16 cellular contexts compared by ENCODE assay signal in the genomic region with DNA sequence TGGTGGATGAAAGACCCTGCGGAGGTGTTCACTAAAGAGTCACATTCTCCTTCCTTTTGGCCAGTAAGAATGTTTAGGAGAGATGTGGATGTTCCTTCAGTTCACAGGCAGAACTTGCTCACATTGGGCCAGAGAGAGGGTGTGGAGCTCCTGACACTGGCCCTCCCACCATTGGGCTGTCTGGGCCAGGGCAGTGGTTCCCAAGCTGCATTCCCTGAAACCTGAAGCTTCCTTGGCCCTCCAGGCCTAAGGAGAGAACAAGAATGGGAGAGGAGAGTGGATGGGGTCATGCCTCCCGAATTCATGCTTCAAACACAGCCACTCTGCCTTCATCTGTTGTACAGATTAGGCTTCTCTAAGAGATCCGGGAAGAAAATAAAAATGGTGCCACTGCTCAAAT.
DNase-seq lines count a peak whose midpoint lies in the region; ATAC-seq and TF ChIP-seq lines count a peak whose summit lies in the region.
"Had no signal": no experiment of that assay in that cellular context is flagged by ENCODE, and none has a peak within 500 bp of the region (broad histone marks: within the 10 kb centered on the region; RNA-seq: fewer than 3 reads in every experiment).

No MANE protein-coding gene starts in this region.

- peaks cover 44% of the 10 kb centered on the region for H3K4me1 ChIP-seq in RWPE2 (ENCODE audit: insufficient read depth, poor library complexity, severe bottlenecking)
- H3K4me1 ChIP-seq in osteoblast (ENCODE audit: insufficient read depth, low read length): peaks cover 49% of the 10 kb centered on the region

- ATAC-seq in RWPE2 (ENCODE audit: low read depth): no peak

- no peaks in the 10 kb centered on the region for H3K9me3 ChIP-seq in AG04450 (ENCODE audit: control insufficient read depth, insufficient read depth, low read length)
- no peaks in the 10 kb centered on the region for H3K9me3 ChIP-seq in RWPE2 (ENCODE audit: severe bottlenecking)
- no peaks in the 10 kb centered on the region for H3K9me3 ChIP-seq in osteoblast (ENCODE audit: low read depth, low read length)

- intact Hi-C loops in posterior vena cava (cut with DNase I): no loop called here

- H3K4me3 ChIP-seq in AG04450 (ENCODE audit: low read depth, low read length): no peak overlapping the region
- H3K4me3 ChIP-seq in RWPE2 (ENCODE audit: severe bottlenecking): no peak overlapping the region
- no peak overlapping the region for H3K4me3 ChIP-seq in osteoblast (ENCODE audit: insufficient read depth, low read length)

- CTCF ChIA-PET in AG04450 (lab: Charles Lee): interaction anchor here (1.6 kb wide), 1 partner anchor 55 kb away, joined by 6 read pairs; no protein-coding TSS in a partner anchor

- peak overlapping the region; percentile 63 for H3K4me2 ChIP-seq in osteoblast (ENCODE audit: insufficient read depth, low read length)

- DNase-seq in AG04450 (ENCODE audit: low read depth, low spot score) (no peak), RWPE2 (ENCODE audit: low spot score) (no peak), epithelial cell of prostate (ENCODE audit: low read depth, low spot score) (no peak), osteoblast (ENCODE audit: insufficient read length, low spot score, missing footprints) (no peak), NCI-H2081 (lab: John Stamatoyannopoulos, UW) (no peak), posterior vena cava (ENCODE audit: low spot score) (no peak), NCI-H2171 (lab: John Stamatoyannopoulos, UW) (no peak)
- DNase-seq: COR-L47, H7, Karpas-422, MM.1S, NCI-H1105, NCI-H187, NCI-H446, NCI-H69, SHP77 treated with DMSO at 0.1 percent for 48 hours had no signal

- peak overlapping the region; percentile 36 for H2AFZ ChIP-seq in osteoblast (ENCODE audit: low read length)

- no peaks in the 10 kb centered on the region for H3K79me2 ChIP-seq in osteoblast (ENCODE audit: insufficient read depth, low read length)

- TF ChIP-seq CTCF in AG04450 (IDR thresholded peaks at IDR 0.05; ENCODE audit: low read depth, low read length): no peak
- TF ChIP-seq CTCF in RWPE2 (IDR thresholded peaks at IDR 0.05; ENCODE audit: poor library complexity, severe bottlenecking): no peak
- TF ChIP-seq CTCF in osteoblast (IDR thresholded peaks at IDR 0.05; ENCODE audit: extremely low read depth, low read depth, low read length): no peak

- H3K36me3 ChIP-seq in RWPE2 (ENCODE audit: low read depth): no peaks in the 10 kb centered on the region
- H3K36me3 ChIP-seq in osteoblast (ENCODE audit: insufficient read depth, low read length): no peaks in the 10 kb centered on the region

- peak overlapping the region; percentile 98 for H3K27ac ChIP-seq in AG04450 (ENCODE audit: low read depth, low read length)
- peak overlapping the region; percentile 80 for H3K27ac ChIP-seq in RWPE2 (ENCODE audit: poor library complexity, severe bottlenecking)
- peak overlapping the region; percentile 92 for H3K27ac ChIP-seq in epithelial cell of prostate
- peak overlapping the region; percentile 93 for H3K27ac ChIP-seq in osteoblast (ENCODE audit: low read depth, low read length)

- H4K20me1 ChIP-seq in osteoblast (ENCODE audit: insufficient read depth, low read length): no peaks in the 10 kb centered on the region

- POLR2A ChIA-PET in AG04450 (lab: Yijun Ruan, JAX): no interaction called here

- H3K27me3 ChIP-seq in AG04450 (ENCODE audit: control insufficient read depth, insufficient read depth, low read length) (no peaks in the 10 kb centered on the region), RWPE2 (ENCODE audit: insufficient read depth, poor library complexity, severe bottlenecking) (no peaks in the 10 kb centered on the region), osteoblast (ENCODE audit: insufficient read depth, low read length) (no peaks in the 10 kb centered on the region)
